13 cellular contexts compared by ENCODE assay signal in the genomic region with DNA sequence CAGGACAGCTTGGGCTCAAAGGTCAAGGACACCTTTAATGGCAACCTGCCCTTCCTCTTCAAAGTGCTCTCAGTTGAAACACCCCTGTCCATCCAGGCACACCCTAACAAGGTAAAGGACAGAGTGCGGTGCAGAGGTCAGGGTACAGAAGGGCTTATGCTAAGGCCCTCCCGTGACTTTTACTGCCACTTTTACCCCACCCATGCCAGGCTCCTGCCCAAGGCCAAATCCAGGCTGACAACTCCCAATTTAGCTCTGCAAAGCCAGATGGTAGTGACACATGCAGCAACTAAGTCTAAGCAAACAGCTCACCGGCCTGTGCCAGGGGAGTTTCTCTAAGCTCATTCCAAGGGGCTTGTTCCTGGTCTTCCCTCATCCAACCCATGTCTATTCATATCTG. TPM values are rescaled to one million over a fixed set of nuclear protein-coding genes. Genes with fewer than 3 reads are reported as not detected.
DNase-seq lines count a peak whose midpoint lies in the region; ATAC-seq and TF ChIP-seq lines count a peak whose summit lies in the region.
"Had no signal": no experiment of that assay in that cellular context is flagged by ENCODE, and none has a peak within 500 bp of the region (broad histone marks: within the 10 kb centered on the region; RNA-seq: fewer than 3 reads in every experiment).

No MANE protein-coding gene starts in this region.

- H3K36me3 Mint-ChIP-seq in CD8-positive, alpha-beta memory T cell, result peaks cover 0 to 34% (median 7%) of the 10 kb centered on the region in 3 donors
- H3K36me3 Mint-ChIP-seq in nephron (ENCODE audit: low read depth), result peaks cover 12% of the 10 kb centered on the region

- intact Hi-C loops in mammary epithelial cell (cut with micrococcal nuclease), result no loop called here

- ATAC-seq in HG03159 (IDR thresholded peaks at IDR 0.05; ENCODE audit: unreplicated experiment), result no peak
- ATAC-seq: activated CD4-positive, CD25-positive, alpha-beta regulatory T cell treated with anti-CD3 and anti-CD28 coated beads, Interleukin-2, amount 50 U/mL, for 24 hours had no signal

- no peak overlapping the region for H3K4me3 ChIP-seq in CD8-positive, alpha-beta memory T cell (ENCODE audit: low read length)
- H3K4me3 ChIP-seq in OCI-LY3 (ENCODE audit: low read length) (peak overlapping the region; percentile 85), mammary epithelial cell (replicated peaks in 1 of 3; ENCODE audit: insufficient read depth in 1 of 3, low read depth in 2 of 3, low read length in 3 of 3) (no peak overlapping the region)

- peak overlapping the region; percentile 29 to 97 (median 93) for H3K4me3 Mint-ChIP-seq in CD8-positive, alpha-beta memory T cell
- H3K4me3 Mint-ChIP-seq in nephron, result peak overlapping the region; percentile 84 to 91 (median 89)

- no peaks in the 10 kb centered on the region for H3K9me3 Mint-ChIP-seq in CD8-positive, alpha-beta memory T cell
- H3K9me3 Mint-ChIP-seq in nephron, result no peaks in the 10 kb centered on the region

- H2AFZ ChIP-seq in OCI-LY3 (ENCODE audit: low read depth, low read length) (no peak overlapping the region), mammary epithelial cell (ENCODE audit: low read depth, low read length) (no peak overlapping the region)

- H3K4me2 ChIP-seq in OCI-LY3 (ENCODE audit: low read length) (peak overlapping the region; percentile 98), mammary epithelial cell (ENCODE audit: insufficient read depth, low read depth, low read length) (no peak overlapping the region)

- 100% methylated on average over 3 of the region's 3 CpGs for WGBS in mammary epithelial cell (ENCODE audit: low coverage, missing lambda C conversion rate)

- no peak for DNase-seq in CD8-positive, alpha-beta memory T cell
- DNase-seq in epithelial cell of prostate (ENCODE audit: low read depth, low spot score) (no peak), mammary epithelial cell (no peak), G401 (ENCODE audit: low spot score) (no peak)
- DNase-seq: amniotic stem cell; effector CD8-positive, alpha-beta T cell; hypothalamus; MG63; midbrain had no signal

- H3K79me2 ChIP-seq in OCI-LY3 (ENCODE audit: low read length) (peaks cover 38% of the 10 kb centered on the region), mammary epithelial cell (ENCODE audit: insufficient read depth, low read length) (peaks cover 13% of the 10 kb centered on the region)

- no peak for TF ChIP-seq CTCF in OCI-LY3 (IDR thresholded peaks at IDR 0.05; ENCODE audit: low read depth, low read length)
- no peak for TF ChIP-seq CTCF in nephron (IDR thresholded peaks at IDR 0.05; ENCODE audit: unreplicated experiment in 3 of 3)
- no peak for TF ChIP-seq CTCF in mammary epithelial cell (conservative IDR thresholded peaks at IDR 0.05 in 1 of 2, IDR thresholded peaks at IDR 0.05 in 1 of 2; ENCODE audit: extremely low read depth in 1 of 2, insufficient read depth in 1 of 2, low read depth in 1 of 2, low read length in 2 of 2)

- H3K9me3 ChIP-seq in CD8-positive, alpha-beta memory T cell (ENCODE audit: low read length), result no peaks in the 10 kb centered on the region
- H3K9me3 ChIP-seq in OCI-LY3 (ENCODE audit: insufficient read depth, low read length) (no peaks in the 10 kb centered on the region), mammary epithelial cell (replicated peaks; ENCODE audit: insufficient read depth, low read length) (no peaks in the 10 kb centered on the region)
- H3K9me3 ChIP-seq: MG63 had no signal

- in situ Hi-C loops in mammary epithelial cell (cut with MboI; ENCODE audit: low sequenced_read_pairs in 2 of 2) (no loop called here), G401 (cut with HindIII; ENCODE audit: low sequenced_read_pairs) (no loop called here)

- no peaks in the 10 kb centered on the region for H3K27me3 ChIP-seq in CD8-positive, alpha-beta memory T cell (ENCODE audit: insufficient read depth, low read length, poor library complexity, severe bottlenecking)
- no peaks in the 10 kb centered on the region for H3K27me3 ChIP-seq in OCI-LY3 (ENCODE audit: low read depth, low read length)
- no peaks in the 10 kb centered on the region for H3K27me3 ChIP-seq in mammary epithelial cell (ENCODE audit: insufficient read depth, low read length)
- H3K27me3 ChIP-seq: MG63 had no signal

- no peak overlapping the region for H3K27ac ChIP-seq in CD8-positive, alpha-beta memory T cell (ENCODE audit: low read depth, low read length)
- H3K27ac ChIP-seq in OCI-LY3 (ENCODE audit: low read length), result peak overlapping the region; percentile 92
- H3K27ac ChIP-seq in epithelial cell of prostate, result peak overlapping the region; percentile 26
- no peak overlapping the region for H3K27ac ChIP-seq in mammary epithelial cell (ENCODE audit: insufficient read depth, low read depth, low read length)

- no peaks in the 10 kb centered on the region for H3K27me3 Mint-ChIP-seq in CD8-positive, alpha-beta memory T cell
- H3K27me3 Mint-ChIP-seq in nephron (ENCODE audit: low read depth), result no peaks in the 10 kb centered on the region

- dilution Hi-C loops in mammary epithelial cell (cut with HindIII; ENCODE audit: low sequenced_read_pairs), result no loop called here

- peak overlapping the region in 7 of 8 donors; percentile 50 to 100 (median 90) for H3K27ac Mint-ChIP-seq in CD8-positive, alpha-beta memory T cell
- no peak overlapping the region for H3K27ac Mint-ChIP-seq in nephron

- H3K4me1 Mint-ChIP-seq in CD8-positive, alpha-beta memory T cell, result peaks cover 36 to 59% (median 46%) of the 10 kb centered on the region in 3 donors
- H3K4me1 Mint-ChIP-seq in nephron, result peaks cover 18% of the 10 kb centered on the region

- H3K9ac ChIP-seq in OCI-LY3 (ENCODE audit: low read length) (peak overlapping the region; percentile 93; the same call in 1 of the 2 replicates), mammary epithelial cell (ENCODE audit: insufficient read depth, low read length) (no peak overlapping the region)

- no TSS peak for BruUV-seq in mammary epithelial cell (replicated peaks; lab: Mats Ljungman, UMichigan)

- H3K36me3 ChIP-seq in CD8-positive, alpha-beta memory T cell (ENCODE audit: insufficient read depth, low read length), result peaks cover 6% of the 10 kb centered on the region
- H3K36me3 ChIP-seq in OCI-LY3 (replicated peaks; ENCODE audit: low read depth, low read length) (peaks cover 40% of the 10 kb centered on the region), mammary epithelial cell (ENCODE audit: insufficient read depth, low read length) (peaks cover 9% of the 10 kb centered on the region)

- H4K20me1 ChIP-seq in OCI-LY3 (ENCODE audit: insufficient read depth, low read length), result no peaks in the 10 kb centered on the region
- H4K20me1 ChIP-seq in mammary epithelial cell (ENCODE audit: insufficient read depth, low read length), result no peaks in the 10 kb centered on the region

- peaks cover 46% of the 10 kb centered on the region for H3K4me1 ChIP-seq in CD8-positive, alpha-beta memory T cell (ENCODE audit: insufficient read depth, low read length)
- peaks cover 42% of the 10 kb centered on the region for H3K4me1 ChIP-seq in OCI-LY3 (ENCODE audit: low read length)
- peaks cover 18% of the 10 kb centered on the region for H3K4me1 ChIP-seq in mammary epithelial cell (ENCODE audit: insufficient read depth, low read length)

- POLR2A ChIA-PET in CD8-positive, alpha-beta memory T cell (lab: Charles Lee), result interaction anchor here (0.6 kb wide), 1 partner anchor 11 kb away, joined by 6 read pairs; no protein-coding TSS in a partner anchor

- CTCF ChIA-PET in CD8-positive, alpha-beta memory T cell (lab: Charles Lee), result interaction anchor here (1.3 to 2.6 kb wide), 3 partner anchors 9 to 91 kb away, joined by 3 to 16 read pairs (median 7); no protein-coding TSS in a partner anchor
- CTCF ChIA-PET in mammary epithelial cell (lab: Charles Lee; ENCODE audit: low non-redundant PET), result no interaction called here

RNA-seq across cellular contexts. Expression of gene MPI, which starts 1.6 kb away (rescaled TPM):
- 10 to 100 TPM; 40.4 to 43.0 TPM for total RNA-seq in CD8-positive, alpha-beta memory T cell
- polyA plus RNA-seq in CD8-positive, alpha-beta memory T cell, result 61.1 TPM
- total RNA-seq in mammary epithelial cell, result 10 to 100 TPM; 32.1 to 32.7 TPM
- 87.6 TPM for polyA plus RNA-seq in mammary epithelial cell
- 68.4 TPM for polyA minus RNA-seq in mammary epithelial cell
- 81.8 and 85.8 TPM in 2 replicates for total RNA-seq in G401 (2014; rRNA removed; shearing (Covaris generic))

RNA-seq across cellular contexts. Expression of gene FAM219B, which starts 15.2 kb away (rescaled TPM):
- total RNA-seq in CD8-positive, alpha-beta memory T cell, result 10 to 100 TPM; 45.0 to 47.7 TPM
- polyA plus RNA-seq in CD8-positive, alpha-beta memory T cell, result 32.3 TPM
- total RNA-seq in mammary epithelial cell, result 10 to 100 TPM; 64.2 to 89.0 TPM
- 26.5 TPM for polyA plus RNA-seq in mammary epithelial cell
- polyA minus RNA-seq in mammary epithelial cell, result 18.8 TPM
- total RNA-seq in G401 (2014; rRNA removed; shearing (Covaris generic)), result 53.5 and 58.8 TPM in 2 replicates

RNA-seq across cellular contexts. Expression of gene SCAMP2, which starts 18.3 kb away (rescaled TPM):
- total RNA-seq in CD8-positive, alpha-beta memory T cell, result 10 to 100 TPM; 82.8 to 84.2 TPM
- polyA plus RNA-seq in CD8-positive, alpha-beta memory T cell, result 154 TPM
- total RNA-seq in mammary epithelial cell, result 10 to 100 TPM; 36.5 to 52.6 TPM
- 70.6 TPM for polyA plus RNA-seq in mammary epithelial cell
- polyA minus RNA-seq in mammary epithelial cell, result 325 TPM
- 7.6 and 13.2 TPM in 2 replicates for total RNA-seq in G401 (2014; rRNA removed; shearing (Covaris generic))

RNA-seq across cellular contexts. Expression of gene COX5A, which starts 46.4 kb away (rescaled TPM):
- total RNA-seq in CD8-positive, alpha-beta memory T cell, result 100 to 1,000 TPM; 326 to 362 TPM
- 351 TPM for polyA plus RNA-seq in CD8-positive, alpha-beta memory T cell
- total RNA-seq in mammary epithelial cell, result 100 to 1,000 TPM in 1 of 2 donors, 10 to 100 TPM in 1; 40.2 to 209 TPM
- polyA plus RNA-seq in mammary epithelial cell, result 206 TPM
- polyA minus RNA-seq in mammary epithelial cell, result 147 TPM
- total RNA-seq in G401 (2014; rRNA removed; shearing (Covaris generic)), result 290 and 313 TPM in 2 replicates

RNA-seq across cellular contexts. Expression of gene ULK3, which starts 48.5 kb away (rescaled TPM):
- total RNA-seq in CD8-positive, alpha-beta memory T cell, result 10 to 100 TPM; 53.9 to 60.1 TPM
- 43.1 TPM for polyA plus RNA-seq in CD8-positive, alpha-beta memory T cell
- total RNA-seq in mammary epithelial cell, result 10 to 100 TPM; 20.0 to 26.3 TPM
- polyA plus RNA-seq in mammary epithelial cell, result 17.8 TPM
- 22.1 TPM for polyA minus RNA-seq in mammary epithelial cell
- total RNA-seq in G401 (2014; rRNA removed; shearing (Covaris generic)), result 32.1 and 40.9 TPM in 2 replicates

Comparison
In these comparisons a context has a peak if more than half of its experiments do, and no peak if none do; other contexts are left out.
1. H3K27ac ChIP-seq: peak in OCI-LY3 (single experiment) and epithelial cell of prostate (single experiment); none in CD8-positive, alpha-beta memory T cell (single experiment) and mammary epithelial cell (single experiment).
2. H3K27ac Mint-ChIP-seq: peak in CD8-positive, alpha-beta memory T cell (7 of 8); none in nephron (0 of 3).